Comparison of ENCODE assay signal across 1 cellular context in genomic region chr22:23754220-23754919, GRCh38.
TF ChIP-seq lines count a peak whose summit lies in the region.

A gene with protein sequence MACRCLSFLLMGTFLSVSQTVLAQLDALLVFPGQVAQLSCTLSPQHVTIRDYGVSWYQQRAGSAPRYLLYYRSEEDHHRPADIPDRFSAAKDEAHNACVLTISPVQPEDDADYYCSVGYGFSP (minus strand): TSS chr22:23754425. CDS start chr22:23754363, 62 bp downstream.

TF ChIP-seq in H1, 55 proteins besides CTCF, POLR2A, EP300 and RAD21:
- TF ChIP-seq CTBP2 (IDR thresholded peaks at IDR 0.05; ENCODE audit: borderline replicate concordance, insufficient read depth, insufficient read length, low read length) = no peak
- TF ChIP-seq RXRA (IDR thresholded peaks at IDR 0.05; ENCODE audit: insufficient read depth, low read depth, low read length) = no peak
- TF ChIP-seq KDM1A (IDR thresholded peaks at IDR 0.05; ENCODE audit: borderline replicate concordance, low read length) = no peak
